ENCODE assay signal across 16 cellular contexts in genomic region chr20:44600301-44600700, GRCh38. TPM values are rescaled to one million over a fixed set of nuclear protein-coding genes. Genes with fewer than 3 reads are reported as not detected.
A peak's percentile ranks its signal among the peaks of the same experiment; 100 is the strongest.
DNase-seq lines count a peak whose midpoint lies in the region; ATAC-seq, FAIRE-seq and TF ChIP-seq lines count a peak whose summit lies in the region.
"Had no signal": no experiment of that assay in that cellular context is flagged by ENCODE, and none has a peak within 500 bp of the region (broad histone marks: within the 10 kb centered on the region; RNA-seq: fewer than 3 reads in every experiment).

No MANE protein-coding gene starts in this region.

- no peak overlapping the region for H2AFZ ChIP-seq in OCI-LY1 (ENCODE audit: low read length)
- H2AFZ ChIP-seq in astrocyte (ENCODE audit: low read depth, low read length), result no peak overlapping the region

- TF ChIP-seq CTCF in OCI-LY1 (IDR thresholded peaks at IDR 0.05; ENCODE audit: low read length) (no peak), astrocyte (IDR thresholded peaks at IDR 0.05; ENCODE audit: insufficient read depth, low read depth, low read length) (no peak), suprapubic skin (IDR thresholded peaks at IDR 0.05) (no peak)

- H4K20me1 ChIP-seq in OCI-LY1 (ENCODE audit: insufficient read depth, low read length) (no peaks in the 10 kb centered on the region), astrocyte (ENCODE audit: insufficient read depth, low read length) (no peaks in the 10 kb centered on the region)

- no peaks in the 10 kb centered on the region for H3K36me3 ChIP-seq in OCI-LY1 (ENCODE audit: insufficient read depth, low read length)
- H3K36me3 ChIP-seq in astrocyte (ENCODE audit: insufficient read depth, low read length), result no peaks in the 10 kb centered on the region
- peaks cover 0 to 3% of the 10 kb centered on the region in 2 donors for H3K36me3 ChIP-seq in mucosa of rectum (ENCODE audit: control insufficient read depth in 2 of 2, insufficient read depth in 2 of 2, low read length in 2 of 2)
- no peaks in the 10 kb centered on the region for H3K36me3 ChIP-seq in suprapubic skin
- H3K36me3 ChIP-seq: neutrophil had no signal

- no peak for TF ChIP-seq POLR2A in suprapubic skin (IDR thresholded peaks at IDR 0.05)

- DNase-seq in astrocyte (ENCODE audit: low read depth) (no peak), suprapubic skin (ENCODE audit: low spot score in 2 of 2) (peak in 1 of 2 donors; percentile 61), NCI-H2196 (lab: John Stamatoyannopoulos, UW; ENCODE audit: unreplicated experiment) (no peak), NCI-H2171 treated with DMSO at 0.1 percent for 48 hours (lab: John Stamatoyannopoulos, UW) (no peak)
- DNase-seq: CD4-positive, alpha-beta T cell; islet precursor cell; Kasumi-1; stimulated activated CD4-positive, alpha-beta T cell treated with anti-CD3 and anti-CD28 coated beads, Interleukin-1b, Interleukin-23, amount 100 ng/mL, for 48 hours; T-helper 2 cell had no signal

- no peak for TF ChIP-seq EP300 in suprapubic skin (IDR thresholded peaks at IDR 0.05)

- H3K79me2 ChIP-seq in OCI-LY1 (ENCODE audit: insufficient read depth, low read length) (no peaks in the 10 kb centered on the region), astrocyte (ENCODE audit: insufficient read depth, low read length) (no peaks in the 10 kb centered on the region)

- H3K4me3 ChIP-seq in OCI-LY1 (ENCODE audit: low read depth, low read length, poor library complexity, severe bottlenecking) (peak overlapping the region; percentile 55), astrocyte (ENCODE audit: insufficient read depth, low read depth, low read length) (no peak overlapping the region), mucosa of rectum (ENCODE audit: low read length in 2 of 2) (no peak overlapping the region), suprapubic skin (no peak overlapping the region)

- no peaks in the 10 kb centered on the region for H3F3A ChIP-seq in OCI-LY1 (ENCODE audit: insufficient read depth, low read length)

- peak overlapping the region; percentile 66 for H3K4me2 ChIP-seq in OCI-LY1 (ENCODE audit: low read length)
- H3K4me2 ChIP-seq in astrocyte (ENCODE audit: low read length), result no peak overlapping the region

- peak overlapping the region; percentile 73 for H3K27ac ChIP-seq in OCI-LY1 (ENCODE audit: low read depth, low read length, poor library complexity, severe bottlenecking)
- H3K27ac ChIP-seq in astrocyte (ENCODE audit: low read depth, low read length), result no peak overlapping the region
- H3K27ac ChIP-seq in mucosa of rectum (ENCODE audit: low read depth in 2 of 2, low read length in 2 of 2), result peak overlapping the region; percentile 60 to 72
- peak overlapping the region; percentile 87 for H3K27ac ChIP-seq in suprapubic skin
- H3K27ac ChIP-seq: neutrophil had no signal

- WGBS in suprapubic skin, result 83% methylated on average over 4 of the region's 4 CpGs

- no peaks in the 10 kb centered on the region for H3K9me2 ChIP-seq in OCI-LY1 (ENCODE audit: low read depth, low read length)

- no peaks in the 10 kb centered on the region for H3K27me3 Mint-ChIP-seq in astrocyte (ENCODE audit: low read depth, unreplicated experiment)
- H3K27me3 Mint-ChIP-seq: CD4-positive, alpha-beta T cell had no signal

- FAIRE-seq in astrocyte (lab: Jason Lieb, UNC), result no peak
- FAIRE-seq: colon, GM18507 had no signal

- H3K4me3 Mint-ChIP-seq in astrocyte (ENCODE audit: unreplicated experiment), result no peak overlapping the region
- H3K4me3 Mint-ChIP-seq: CD4-positive, alpha-beta T cell had no signal

- H3K27me3 ChIP-seq in OCI-LY1 (ENCODE audit: insufficient read depth, low read length), result no peaks in the 10 kb centered on the region
- no peaks in the 10 kb centered on the region for H3K27me3 ChIP-seq in astrocyte (ENCODE audit: insufficient read depth, low read length)
- H3K27me3 ChIP-seq in mucosa of rectum (ENCODE audit: control insufficient read depth in 2 of 2, insufficient read depth in 2 of 2, low read length in 2 of 2), result no peaks in the 10 kb centered on the region
- H3K27me3 ChIP-seq in suprapubic skin, result no peaks in the 10 kb centered on the region
- H3K27me3 ChIP-seq: neutrophil had no signal

- ATAC-seq in GM21576 (IDR thresholded peaks at IDR 0.05; ENCODE audit: unreplicated experiment) (no peak), HG03097 (IDR thresholded peaks at IDR 0.05; ENCODE audit: low FRiP score, unreplicated experiment) (no peak)

- no peaks in the 10 kb centered on the region for H3K9me3 Mint-ChIP-seq in astrocyte (ENCODE audit: unreplicated experiment)
- H3K9me3 Mint-ChIP-seq: CD4-positive, alpha-beta T cell had no signal

- H3K27ac Mint-ChIP-seq in astrocyte (ENCODE audit: unreplicated experiment), result peak overlapping the region; percentile 81
- H3K27ac Mint-ChIP-seq: CD4-positive, alpha-beta T cell had no signal

- no peaks in the 10 kb centered on the region for H3K36me3 Mint-ChIP-seq in astrocyte (ENCODE audit: low read depth, unreplicated experiment)

- H3K9ac ChIP-seq in OCI-LY1 (ENCODE audit: low read length), result peak overlapping the region; percentile 48; the same call in 1 of the 2 replicates
- no peak overlapping the region for H3K9ac ChIP-seq in astrocyte (ENCODE audit: low read length)
- no peak overlapping the region for H3K9ac ChIP-seq in mucosa of rectum (ENCODE audit: low read depth in 1 of 2, low read length in 2 of 2)

- peaks cover 19% of the 10 kb centered on the region for H3K4me1 Mint-ChIP-seq in astrocyte (ENCODE audit: low read depth, unreplicated experiment)

- no peaks in the 10 kb centered on the region for H3K9me3 ChIP-seq in OCI-LY1 (ENCODE audit: low read length)
- H3K9me3 ChIP-seq in astrocyte (ENCODE audit: insufficient read depth, low read depth, low read length), result no peaks in the 10 kb centered on the region
- no peaks in the 10 kb centered on the region for H3K9me3 ChIP-seq in mucosa of rectum (ENCODE audit: control insufficient read depth in 2 of 2, low read length in 2 of 2)
- H3K9me3 ChIP-seq in suprapubic skin, result no peaks in the 10 kb centered on the region
- H3K9me3 ChIP-seq: neutrophil had no signal

- H3K4me1 ChIP-seq in OCI-LY1 (ENCODE audit: insufficient read depth, low read length, severe bottlenecking) (peaks cover 84% of the 10 kb centered on the region), astrocyte (ENCODE audit: insufficient read depth, low read length) (peaks cover 18% of the 10 kb centered on the region), mucosa of rectum (ENCODE audit: control insufficient read depth in 2 of 2, insufficient read depth in 2 of 2, low read length in 2 of 2) (peaks cover 7 to 18% of the 10 kb centered on the region in 2 donors), suprapubic skin (peaks cover 43% of the 10 kb centered on the region)

RNA-seq across cellular contexts. Expression of gene PKIG, which starts 17.9 kb away (rescaled TPM):
- 27.8 and 30.1 TPM in 2 replicates for total RNA-seq in astrocyte
- 10 to 100 TPM; 17.2 to 40.8 (median 32.0) TPM for total RNA-seq in suprapubic skin

RNA-seq across cellular contexts. Expression of gene ADA, which starts 51.2 kb away (rescaled TPM):
- total RNA-seq in astrocyte (67.5 and 68.5 TPM in 2 replicates), suprapubic skin (1 to 10 TPM; 4.1 to 9.4 (median 7.8) TPM)
